In the genomic region with DNA sequence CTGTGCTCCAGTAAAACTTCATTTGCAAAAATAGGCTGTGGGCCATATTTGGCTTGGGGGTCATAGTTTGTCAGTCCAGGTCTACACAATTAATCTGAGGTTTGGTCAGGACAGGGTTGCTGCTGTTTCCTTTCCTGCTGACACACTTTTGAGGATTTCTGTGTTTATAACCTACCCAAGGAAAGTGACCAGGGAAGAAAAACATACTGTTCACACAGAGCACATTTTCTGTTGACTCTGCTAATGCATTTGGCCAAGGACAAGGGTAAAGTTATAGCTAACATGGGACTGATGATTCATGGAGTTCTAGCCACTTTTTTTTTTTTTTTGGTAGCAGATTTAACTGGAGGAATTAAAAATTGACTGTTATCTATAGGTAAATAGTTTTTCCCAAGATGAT, we compare ENCODE assay signal across 21 cellular contexts. TPM values are rescaled to one million over a fixed set of nuclear protein-coding genes. Genes with fewer than 3 reads are reported as not detected.
A peak's percentile ranks its signal among the peaks of the same experiment; 100 is the strongest.
DNase-seq lines count a peak whose midpoint lies in the region; ATAC-seq, FAIRE-seq and TF ChIP-seq lines count a peak whose summit lies in the region.
"Had no signal": no experiment of that assay in that cellular context is flagged by ENCODE, and none has a peak within 500 bp of the region (broad histone marks: within the 10 kb centered on the region; RNA-seq: fewer than 3 reads in every experiment).

No MANE protein-coding gene starts in this region.

- peaks cover 9% of the 10 kb centered on the region for H3K27me3 ChIP-seq in adipocyte (replicated peaks; ENCODE audit: control insufficient read depth, insufficient read depth, low read length)
- H3K27me3 ChIP-seq: body of pancreas, foreskin keratinocyte, left lung had no signal

- FAIRE-seq in kidney (lab: Jason Lieb, UNC): peak; percentile 44
- FAIRE-seq: G401.6 had no signal

- no peak overlapping the region for H3K9ac ChIP-seq in adipocyte (ENCODE audit: low read length)
- H3K9ac ChIP-seq in kidney (ENCODE audit: low read length in 2 of 2): no peak overlapping the region

- H3K27ac ChIP-seq in kidney (ENCODE audit: low read depth in 2 of 2, low read length in 2 of 2): no peak overlapping the region
- H3K27ac ChIP-seq: body of pancreas, foreskin keratinocyte, heart right ventricle, left lung had no signal

- no peak for ATAC-seq in GM18517 (IDR thresholded peaks at IDR 0.05; ENCODE audit: unreplicated experiment)
- ATAC-seq in GM19452 (IDR thresholded peaks at IDR 0.05; ENCODE audit: unreplicated experiment): no peak
- ATAC-seq: body of pancreas; foreskin keratinocyte; heart right ventricle; left lung; naive thymus-derived CD8-positive, alpha-beta T cell had no signal

- intact Hi-C loops in kidney (cut with DNase I): no loop called here

- DNase-seq in EH (ENCODE audit: low read depth) (peak; percentile 3), adipocyte (ENCODE audit: low read depth) (peak; percentile 24), kidney (no peak), skeletal muscle cell (ENCODE audit: low read depth) (peak; percentile 68), NCI-H2107 treated with DMSO at 0.1 percent for 48 hours (lab: John Stamatoyannopoulos, UW; ENCODE audit: unreplicated experiment) (no peak), NCI-H1694 (lab: John Stamatoyannopoulos, UW) (no peak)
- DNase-seq: activated CD4-positive, alpha-beta memory T cell treated with anti-CD3 and anti-CD28 coated beads for 36 hours; CD4-positive, alpha-beta T cell; DMS153; foreskin keratinocyte; heart right ventricle; left lung; naive thymus-derived CD8-positive, alpha-beta T cell; NCI-H2081; stimulated activated CD4-positive, alpha-beta T cell treated with anti-CD3 and anti-CD28 coated beads, Interleukin-4, amount 100 ng/mL, for 4 hours; stimulated activated naive CD4-positive, alpha-beta T cell treated with Interleukin-2 at 50 U/mL for 16 hours had no signal

- no peak for TF ChIP-seq CTCF in kidney (IDR thresholded peaks at IDR 0.05; ENCODE audit: borderline replicate concordance, extremely low read depth, insufficient read depth)

- H3K4me1 ChIP-seq in adipocyte (ENCODE audit: control insufficient read depth, insufficient read depth, low read length): peaks cover 15% of the 10 kb centered on the region
- no peaks in the 10 kb centered on the region for H3K4me1 ChIP-seq in kidney (ENCODE audit: control insufficient read depth in 1 of 2, insufficient read depth in 1 of 2, low read depth in 1 of 2, low read length in 2 of 2)
- H3K4me1 ChIP-seq: foreskin keratinocyte, HAP-1, left lung had no signal

- H3K36me3 ChIP-seq in adipocyte (ENCODE audit: control insufficient read depth, insufficient read depth, low read length, severe bottlenecking): no peaks in the 10 kb centered on the region
- H3K36me3 ChIP-seq in kidney (ENCODE audit: control insufficient read depth in 1 of 2, insufficient read depth in 2 of 2, low read length in 2 of 2): no peaks in the 10 kb centered on the region
- H3K36me3 ChIP-seq: HAP-1, heart right ventricle, left lung had no signal

- H3K9me3 ChIP-seq in adipocyte (ENCODE audit: control insufficient read depth, low read length) (no peaks in the 10 kb centered on the region), kidney (ENCODE audit: control insufficient read depth in 1 of 2, low read length in 2 of 2) (no peaks in the 10 kb centered on the region)
- H3K9me3 ChIP-seq: body of pancreas, HAP-1, heart right ventricle, left lung had no signal

- H3K4me3 ChIP-seq in adipocyte (ENCODE audit: low read length): no peak overlapping the region
- H3K4me3 ChIP-seq in kidney (ENCODE audit: low read length in 2 of 2): no peak overlapping the region
- no peak overlapping the region for H3K4me3 ChIP-seq in skeletal muscle cell (ENCODE audit: low read depth, low read length)
- H3K4me3 ChIP-seq: body of pancreas, HAP-1, heart right ventricle, left lung had no signal

RNA-seq across cellular contexts. Expression of gene GEMIN8, which starts 43.9 kb away (rescaled TPM):
- total RNA-seq in kidney: 30.0 TPM
- polyA plus RNA-seq in kidney (ENCODE audit: insufficient read depth, low read depth, low replicate concordance): 25.4 TPM

Comparison
In these comparisons a context has a peak if more than half of its experiments do, and no peak if none do; other contexts are left out.
1. DNase-seq: peak in EH (single experiment), adipocyte (single experiment) and skeletal muscle cell (single experiment); none in kidney (single experiment), NCI-H2107 treated with DMSO at 0.1 percent for 48 hours (single experiment) and NCI-H1694 (single experiment).